Comparison of ENCODE assay signal across 8 cellular contexts in the genomic region with DNA sequence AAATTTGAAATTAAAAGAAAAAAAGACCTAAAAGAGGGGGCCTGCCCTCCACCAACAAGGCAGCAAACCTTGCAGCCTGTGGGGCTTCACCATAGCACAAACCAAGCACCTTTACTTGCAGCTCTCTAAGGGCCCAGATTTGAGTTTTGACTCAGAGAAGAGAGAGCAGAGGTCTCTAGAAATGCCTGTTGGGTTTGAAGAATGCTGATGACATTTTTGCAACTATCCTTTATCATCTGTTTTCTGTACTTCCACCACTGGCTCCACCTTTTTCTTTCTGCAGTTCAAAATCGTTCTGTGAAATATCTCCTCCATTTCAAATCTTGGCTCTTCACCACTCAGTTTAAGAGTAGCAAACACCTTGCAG.
A peak's percentile ranks its signal among the peaks of the same experiment; 100 is the strongest.
DNase-seq lines count a peak whose midpoint lies in the region; ATAC-seq and TF ChIP-seq lines count a peak whose summit lies in the region.
"Had no signal": no experiment of that assay in that cellular context is flagged by ENCODE, and none has a peak within 500 bp of the region (broad histone marks: within the 10 kb centered on the region; RNA-seq: fewer than 3 reads in every experiment).

No MANE protein-coding gene starts in this region.

- ATAC-seq in GM21723 (IDR thresholded peaks at IDR 0.05; ENCODE audit: unreplicated experiment): peak; percentile 19
- no peak for ATAC-seq in PC-3
- no peak for ATAC-seq in HG02798 (IDR thresholded peaks at IDR 0.05; ENCODE audit: poor library complexity, unreplicated experiment)

- H3K4me3 Mint-ChIP-seq in endothelial cell (ENCODE audit: unreplicated experiment) (peak overlapping the region; percentile 88), progenitor cell of endocrine pancreas (ENCODE audit: low read depth) (peak overlapping the region; percentile 79)

- H3K4me3 ChIP-seq in PC-3 (ENCODE audit: low read length): no peak overlapping the region

- CTCF ChIA-PET in PC-3 (lab: Charles Lee): no interaction called here

- H3K27ac ChIP-seq in PC-3 (ENCODE audit: low read length): no peak overlapping the region

- H3F3A ChIP-seq in PC-3 (ENCODE audit: low read length, unreplicated experiment): no peaks in the 10 kb centered on the region

- no peak overlapping the region for H3K4me2 ChIP-seq in PC-3 (ENCODE audit: low read length)

- H4K20me1 ChIP-seq in PC-3 (ENCODE audit: low read length): no peaks in the 10 kb centered on the region

- no peaks in the 10 kb centered on the region for H3K9me3 Mint-ChIP-seq in endothelial cell (ENCODE audit: unreplicated experiment)
- H3K9me3 Mint-ChIP-seq in progenitor cell of endocrine pancreas (ENCODE audit: low read depth): peaks cover 8% of the 10 kb centered on the region

- H3K4me1 Mint-ChIP-seq in endothelial cell (ENCODE audit: unreplicated experiment) (peaks cover 16% of the 10 kb centered on the region), progenitor cell of endocrine pancreas (ENCODE audit: low read depth) (peaks cover 7% of the 10 kb centered on the region)

- H3K9me3 ChIP-seq in PC-3 (ENCODE audit: low read length): no peaks in the 10 kb centered on the region

- DNase-seq in PC-3 (no peak), endothelial cell (ENCODE audit: low spot score) (no peak), progenitor cell of endocrine pancreas (ENCODE audit: low spot score, unreplicated experiment) (no peak), NCI-H69 (lab: John Stamatoyannopoulos, UW) (no peak)
- no peak for DNase-seq in stimulated activated CD4-positive, alpha-beta T cell treated with anti-CD3 and anti-CD28 coated beads, Interleukin-4, amount 100 ng/mL, for 24 hours
- DNase-seq: NCI-H2029 treated with DMSO at 0.1 percent for 48 hours had no signal

- H3K79me2 ChIP-seq in PC-3 (ENCODE audit: low read length): no peaks in the 10 kb centered on the region

- no peaks in the 10 kb centered on the region for H3K4me1 ChIP-seq in PC-3 (ENCODE audit: insufficient read depth, low read length)

- peak overlapping the region; percentile 54; the same call in 1 of the 2 replicates for H2AFZ ChIP-seq in PC-3 (ENCODE audit: low read length)

- no peaks in the 10 kb centered on the region for H3K9me2 ChIP-seq in PC-3 (replicated peaks; ENCODE audit: low read length)

- H3K36me3 Mint-ChIP-seq in endothelial cell (ENCODE audit: low read depth, unreplicated experiment): peaks cover 3% of the 10 kb centered on the region
- H3K36me3 Mint-ChIP-seq in progenitor cell of endocrine pancreas (ENCODE audit: insufficient read depth): no peaks in the 10 kb centered on the region

- intact Hi-C loops in PC-3 (cut with micrococcal nuclease): no loop called here

- H3K9ac ChIP-seq in PC-3 (ENCODE audit: low read length): no peak overlapping the region

- POLR2A ChIA-PET in PC-3 (lab: Charles Lee; ENCODE audit: unreplicated experiment): no interaction called here

- no peaks in the 10 kb centered on the region for H3K36me3 ChIP-seq in PC-3 (ENCODE audit: low read depth, low read length)

- TF ChIP-seq CTCF in PC-3 (conservative IDR thresholded peaks at IDR 0.05; ENCODE audit: low read depth, low read length) (no peak), endothelial cell (IDR thresholded peaks at IDR 0.05; ENCODE audit: unreplicated experiment) (no peak), progenitor cell of endocrine pancreas (IDR thresholded peaks at IDR 0.05; ENCODE audit: unreplicated experiment) (no peak)

- no peaks in the 10 kb centered on the region for H3K27me3 ChIP-seq in PC-3 (ENCODE audit: low read length)

- H3K27me3 Mint-ChIP-seq in endothelial cell (ENCODE audit: unreplicated experiment) (peaks cover 8% of the 10 kb centered on the region), progenitor cell of endocrine pancreas (peaks cover 13% of the 10 kb centered on the region)

- BruUV-seq in PC-3 (replicated peaks; lab: Mats Ljungman, UMichigan): no TSS peak

- peak overlapping the region; percentile 80 for H3K27ac Mint-ChIP-seq in endothelial cell (ENCODE audit: unreplicated experiment)
- peak overlapping the region; percentile 92 for H3K27ac Mint-ChIP-seq in progenitor cell of endocrine pancreas
